In genomic region chr17:57959929-57960328, GRCh38 we compare ENCODE assay signal across 24 cellular contexts. TPM values are rescaled to one million over a fixed set of nuclear protein-coding genes. Genes with fewer than 3 reads are reported as not detected.
DNase-seq lines count a peak whose midpoint lies in the region; ATAC-seq, FAIRE-seq and TF ChIP-seq lines count a peak whose summit lies in the region.
"Had no signal": no experiment of that assay in that cellular context is flagged by ENCODE, and none has a peak within 500 bp of the region (broad histone marks: within the 10 kb centered on the region; RNA-seq: fewer than 3 reads in every experiment).

No MANE protein-coding gene starts in this region.

- H4K20me1 ChIP-seq in osteoblast (ENCODE audit: insufficient read depth, low read length), result no peaks in the 10 kb centered on the region

- FAIRE-seq in A549 (lab: Jason Lieb, UNC), result peak; percentile 13
- FAIRE-seq: A204.1, G401.6, GM12892 had no signal

- POLR2A ChIA-PET in A549 (lab: Yijun Ruan, JAX), result no interaction called here
- POLR2A ChIA-PET in naive thymus-derived CD8-positive, alpha-beta T cell (lab: Charles Lee), result interaction anchor here (1.1 kb wide), 2 partner anchors 8 to 20 kb away, joined by 3 to 4 read pairs; no protein-coding TSS in a partner anchor

- WGBS in A549 (ENCODE audit: missing lambda C conversion rate), result 93% methylated on average over 6 of the region's 6 CpGs
- 86 to 100% methylated on average over 3 to 6 of the region's 6 CpGs for WGBS in endodermal cell (ENCODE audit: insufficient coverage in 1 of 2, insufficient read length in 1 of 2), 2 experiments

- DNase-seq in A549 (ENCODE audit: low read depth in 1 of 2, low spot score in 1 of 2), result no peak
- peak in 2 of 3 donors; percentile 6 to 33 for DNase-seq in Peyer's patch
- DNase-seq in endodermal cell, result peak; percentile 44
- DNase-seq in osteoblast (ENCODE audit: insufficient read length, low spot score, missing footprints), result peak; percentile 62
- no peak for DNase-seq in activated naive CD4-positive, alpha-beta T cell treated with anti-CD3 and anti-CD28 coated beads, Interleukin-2, amount 50 U/mL, for 16 hours
- DNase-seq in NOMO-1 (lab: John Stamatoyannopoulos, UW; ENCODE audit: unreplicated experiment in 2 of 2), result no peak
- DNase-seq in naive thymus-derived CD8-positive, alpha-beta T cell, result no peak
- DNase-seq: GOT3; NCI-H1105; NCI-H146; NCI-H2029; NCI-H226; NCI-H524; NCI-H774; NK-92 treated with Interleukin-12 subunit alpha and Interleukin-12 subunit beta, amount 100 ng/mL, for 24 hours had no signal

- peaks cover 3% of the 10 kb centered on the region for H3K79me2 ChIP-seq in osteoblast (ENCODE audit: insufficient read depth, low read length)

- peaks cover 44% of the 10 kb centered on the region for H3K27me3 Mint-ChIP-seq in endodermal cell (ENCODE audit: insufficient read depth)
- peaks cover 6 to 36% (median 18%) of the 10 kb centered on the region in 5 donors for H3K27me3 Mint-ChIP-seq in naive thymus-derived CD8-positive, alpha-beta T cell

- no peaks in the 10 kb centered on the region for H3K9me3 Mint-ChIP-seq in endodermal cell
- no peaks in the 10 kb centered on the region for H3K9me3 Mint-ChIP-seq in naive thymus-derived CD8-positive, alpha-beta T cell

- H3K4me3 ChIP-seq in A549 (no peak overlapping the region), Peyer's patch (no peak overlapping the region), endodermal cell (ENCODE audit: low read length) (no peak overlapping the region), osteoblast (ENCODE audit: insufficient read depth, low read length) (no peak overlapping the region)
- H3K4me3 ChIP-seq: SJSA1 had no signal

- H3K9me3 ChIP-seq in A549 (no peaks in the 10 kb centered on the region), Peyer's patch (no peaks in the 10 kb centered on the region), endodermal cell (ENCODE audit: control insufficient read depth, low read length) (no peaks in the 10 kb centered on the region), osteoblast (ENCODE audit: low read depth, low read length) (no peaks in the 10 kb centered on the region)
- H3K9me3 ChIP-seq: SJSA1 had no signal

- peaks cover 33% of the 10 kb centered on the region for H3K4me1 Mint-ChIP-seq in endodermal cell
- peaks cover 5 to 23% (median 17%) of the 10 kb centered on the region in 4 donors for H3K4me1 Mint-ChIP-seq in naive thymus-derived CD8-positive, alpha-beta T cell

- no peaks in the 10 kb centered on the region for H3K27me3 ChIP-seq in Peyer's patch
- peaks cover 15% of the 10 kb centered on the region for H3K27me3 ChIP-seq in endodermal cell (ENCODE audit: control insufficient read depth, insufficient read depth, low read length, poor library complexity, severe bottlenecking)
- no peaks in the 10 kb centered on the region for H3K27me3 ChIP-seq in osteoblast (ENCODE audit: insufficient read depth, low read length)
- H3K27me3 ChIP-seq: SJSA1 had no signal

- H3K4me2 ChIP-seq in A549, result peak overlapping the region; percentile 50; the same call in 2 of the 3 replicates
- H3K4me2 ChIP-seq in osteoblast (ENCODE audit: insufficient read depth, low read length), result no peak overlapping the region
- H3K4me2 ChIP-seq: KMS-11 had no signal

- H3K27ac Mint-ChIP-seq in endodermal cell, result no peak overlapping the region
- no peak overlapping the region for H3K27ac Mint-ChIP-seq in naive thymus-derived CD8-positive, alpha-beta T cell
- H3K27ac Mint-ChIP-seq: CD14-positive monocyte had no signal

- no peak overlapping the region for H3K9ac ChIP-seq in endodermal cell (ENCODE audit: extremely low read depth, low read length, poor library complexity, severe bottlenecking)
- H3K9ac ChIP-seq: KMS-11 had no signal

- TF ChIP-seq EP300 in A549 (IDR thresholded peaks at IDR 0.05), result no peak

- no peak overlapping the region for H3K4me3 Mint-ChIP-seq in endodermal cell
- no peak overlapping the region for H3K4me3 Mint-ChIP-seq in naive thymus-derived CD8-positive, alpha-beta T cell
- H3K4me3 Mint-ChIP-seq: B cell had no signal

- CTCF ChIA-PET in A549 (lab: Yijun Ruan, JAX), result interaction anchor here (1.2 to 26.8 kb wide), 8 partner anchors 11 to 102 kb away, joined by 3 to 386 read pairs (median 12); partner anchors contain the start of gene VEZF1

- no peak for TF ChIP-seq RAD21 in A549 (conservative IDR thresholded peaks at IDR 0.05 in 1 of 2, IDR thresholded peaks at IDR 0.05 in 1 of 2)

- TF ChIP-seq POLR2A in A549 (IDR thresholded peaks at IDR 0.05; ENCODE audit: low read length) (no peak), Peyer's patch (IDR thresholded peaks at IDR 0.05) (no peak)

- H3K4me1 ChIP-seq in A549 (peaks cover 45% of the 10 kb centered on the region), Peyer's patch (peaks cover 0 to 17% (median 14%) of the 10 kb centered on the region in 4 donors), endodermal cell (ENCODE audit: control insufficient read depth, insufficient read depth, low read length) (peaks cover 12% of the 10 kb centered on the region), osteoblast (ENCODE audit: insufficient read depth, low read length) (peaks cover 8% of the 10 kb centered on the region)

- ATAC-seq in A549 (no peak), HG02870 (IDR thresholded peaks at IDR 0.05; ENCODE audit: unreplicated experiment) (no peak)
- no peak for ATAC-seq in naive thymus-derived CD8-positive, alpha-beta T cell
- ATAC-seq: Right ventricle myocardium inferior had no signal

- no peaks in the 10 kb centered on the region for H3K36me3 Mint-ChIP-seq in endodermal cell (ENCODE audit: low read depth)
- no peaks in the 10 kb centered on the region for H3K36me3 Mint-ChIP-seq in naive thymus-derived CD8-positive, alpha-beta T cell

- H3K27ac ChIP-seq in A549, result peak overlapping the region; percentile 32 to 60
- H3K27ac ChIP-seq in Peyer's patch, result no peak overlapping the region
- H3K27ac ChIP-seq in endodermal cell (ENCODE audit: low read depth, low read length), result no peak overlapping the region
- no peak overlapping the region for H3K27ac ChIP-seq in osteoblast (ENCODE audit: low read depth, low read length)
- H3K27ac ChIP-seq: KMS-11, SJSA1 had no signal

- H3K36me3 ChIP-seq in Peyer's patch, result no peaks in the 10 kb centered on the region
- no peaks in the 10 kb centered on the region for H3K36me3 ChIP-seq in endodermal cell (ENCODE audit: control insufficient read depth, insufficient read depth, low read length)
- no peaks in the 10 kb centered on the region for H3K36me3 ChIP-seq in osteoblast (ENCODE audit: insufficient read depth, low read length)
- H3K36me3 ChIP-seq: SJSA1 had no signal

- TF ChIP-seq CTCF in A549 (IDR thresholded peaks at IDR 0.05), result no peak
- TF ChIP-seq CTCF in Peyer's patch (IDR thresholded peaks at IDR 0.05), result no peak
- TF ChIP-seq CTCF in endodermal cell (conservative IDR thresholded peaks at IDR 0.05), result no peak
- no peak for TF ChIP-seq CTCF in osteoblast (IDR thresholded peaks at IDR 0.05; ENCODE audit: extremely low read depth, low read depth, low read length)

- no peak overlapping the region for H2AFZ ChIP-seq in osteoblast (ENCODE audit: low read length)

TF ChIP-seq in A549, 52 proteins besides CTCF, POLR2A, EP300 and RAD21:
- TF ChIP-seq MAFK (IDR thresholded peaks at IDR 0.05; ENCODE audit: partially characterized antibody) (no peak), SMC3 (IDR thresholded peaks at IDR 0.05) (no peak)

RNA-seq across cellular contexts. Expression of gene CUEDC1, which starts 4.7 kb away (rescaled TPM):
- polyA plus RNA-seq in A549 (2011; rRNA removed) (44.3 and 54.8 TPM in 2 replicates), A549 (2017; fragmentation: RNase III; extraction: RNeasy Plus Mini Kit Qiagen cat#74134 plus additional on column Dnase treatment) (70.7 to 103 TPM (median 90.6 TPM) in 3 replicates)
- polyA plus RNA-seq in A549 (2012; cell fraction: cytosol; rRNA removed), result 47.9 and 48.0 TPM in 2 replicates
- 222 and 260 TPM in 2 replicates for polyA plus RNA-seq in A549 (2012; cell fraction: nucleus; rRNA removed)
- 20.1 and 41.6 TPM in 2 replicates for polyA minus RNA-seq in A549 (2011; rRNA and poly(A)+ RNA removed)
- total RNA-seq in Peyer's patch (10 to 100 TPM; 10.2 to 45.4 (median 19.2) TPM), endodermal cell (10 to 100 TPM; 11.0 to 18.7 TPM), osteoblast (21.0 and 22.4 TPM in 2 replicates)
- polyA plus RNA-seq in endodermal cell (2013, experiment 1 of 2), result 43.5 TPM
- polyA plus RNA-seq in endodermal cell (2013, experiment 2 of 2), result 39.6 TPM
- total RNA-seq in naive thymus-derived CD8-positive, alpha-beta T cell, result under 1 TPM in 1 of 2 experiments, not detected in 1; 0.55 TPM
- not detected for polyA plus RNA-seq in naive thymus-derived CD8-positive, alpha-beta T cell
- total RNA-seq: B cell had no signal

RNA-seq across cellular contexts. Expression of gene VEZF1, which starts 28.1 kb away (rescaled TPM):
- polyA plus RNA-seq in A549 (2011; rRNA removed) (57.7 and 63.8 TPM in 2 replicates), A549 (2017; fragmentation: RNase III; extraction: RNeasy Plus Mini Kit Qiagen cat#74134 plus additional on column Dnase treatment) (48.1 to 55.5 TPM (median 50.3 TPM) in 3 replicates)
- polyA plus RNA-seq in A549 (2012; cell fraction: cytosol; rRNA removed), result 19.9 and 25.2 TPM in 2 replicates
- polyA plus RNA-seq in A549 (2012; cell fraction: nucleus; rRNA removed), result 12.5 and 13.7 TPM in 2 replicates
- polyA minus RNA-seq in A549 (2011; rRNA and poly(A)+ RNA removed), result 83.1 and 90.7 TPM in 2 replicates
- total RNA-seq in Peyer's patch (10 to 100 TPM; 29.7 to 49.3 (median 39.5) TPM), endodermal cell (10 to 100 TPM; 50.3 to 59.3 TPM), osteoblast (51.9 and 58.6 TPM in 2 replicates)
- 143 TPM for polyA plus RNA-seq in endodermal cell (2013, experiment 1 of 2)
- 140 TPM for polyA plus RNA-seq in endodermal cell (2013, experiment 2 of 2)
- 10 to 100 TPM; 91.6 to 92.8 TPM for total RNA-seq in naive thymus-derived CD8-positive, alpha-beta T cell
- polyA plus RNA-seq in naive thymus-derived CD8-positive, alpha-beta T cell, result 10 to 100 TPM; 41.1 to 48.9 (median 42.1) TPM

RNA-seq across cellular contexts. Expression of gene SRSF1, which starts 47.1 kb away (rescaled TPM):
- polyA plus RNA-seq in A549 (2011; rRNA removed), result 332 and 490 TPM in 2 replicates
- 272 and 316 TPM in 2 replicates for polyA plus RNA-seq in A549 (2012; cell fraction: cytosol; rRNA removed)
- polyA plus RNA-seq in A549 (2012; cell fraction: nucleus; rRNA removed), result 597 and 706 TPM in 2 replicates
- 364 to 399 TPM (median 368 TPM) in 3 replicates for polyA plus RNA-seq in A549 (2017; fragmentation: RNase III; extraction: RNeasy Plus Mini Kit Qiagen cat#74134 plus additional on column Dnase treatment)
- polyA minus RNA-seq in A549 (2011; rRNA and poly(A)+ RNA removed), result 330 and 342 TPM in 2 replicates
- total RNA-seq in Peyer's patch, result 100 to 1,000 TPM; 121 to 336 (median 155) TPM
- 100 to 1,000 TPM; 339 to 361 TPM for total RNA-seq in endodermal cell
- polyA plus RNA-seq in endodermal cell (2013, experiment 1 of 2), result 250 TPM
- polyA plus RNA-seq in endodermal cell (2013, experiment 2 of 2), result 209 TPM
- total RNA-seq in osteoblast, result 214 and 247 TPM in 2 replicates
- total RNA-seq in naive thymus-derived CD8-positive, alpha-beta T cell, result 100 to 1,000 TPM; 213 to 256 TPM
- polyA plus RNA-seq in naive thymus-derived CD8-positive, alpha-beta T cell, result 10 to 100 TPM; 43.5 to 51.6 (median 45.4) TPM

Comparison
In these comparisons a context has a peak if more than half of its experiments do, and no peak if none do; other contexts are left out.
1. DNase-seq: peak in Peyer's patch (2 of 3), endodermal cell (single experiment) and osteoblast (single experiment); none in A549 (0 of 2), activated naive CD4-positive, alpha-beta T cell treated with anti-CD3 and anti-CD28 coated beads, Interleukin-2, amount 50 U/mL, for 16 hours (single experiment), NOMO-1 (0 of 2) and naive thymus-derived CD8-positive, alpha-beta T cell (0 of 10).
2. H3K27ac ChIP-seq: peak in A549 (2 of 2); none in Peyer's patch (0 of 4), endodermal cell (single experiment) and osteoblast (single experiment).
3. RNA of gene CUEDC1, which starts 4.7 kb away (total RNA-seq): 10.2 to 45.4 TPM in Peyer's patch, 21.0 to 22.4 TPM in osteoblast and 11.0 to 18.7 TPM in endodermal cell; 0.55 TPM in naive thymus-derived CD8-positive, alpha-beta T cell; every median in the first group is over 4 times any median in the second.